ENCODE assay signal across 28 cellular contexts in the genomic region with DNA sequence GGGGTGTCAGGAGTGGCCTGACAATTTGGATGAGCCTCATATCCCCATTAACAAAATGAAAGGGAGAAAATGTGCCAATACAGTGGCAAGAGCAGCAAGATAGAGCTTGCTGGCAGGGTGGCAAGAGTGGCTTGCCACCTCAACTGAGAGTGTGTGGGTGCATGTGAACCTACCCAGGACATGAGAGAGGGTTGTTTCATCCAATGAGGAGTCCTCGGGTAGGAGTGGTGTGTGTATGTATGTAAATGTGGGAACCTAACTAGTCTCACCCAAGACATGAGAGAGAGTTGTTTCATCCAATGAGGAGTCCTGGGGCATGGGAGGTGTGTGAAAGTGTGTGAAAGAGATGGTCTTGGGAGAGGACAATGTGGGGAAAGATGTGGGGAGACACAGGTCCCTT.
A peak's percentile ranks its signal among the peaks of the same experiment; 100 is the strongest.
DNase-seq lines count a peak whose midpoint lies in the region; ATAC-seq and TF ChIP-seq lines count a peak whose summit lies in the region.
"Had no signal": no experiment of that assay in that cellular context is flagged by ENCODE, and none has a peak within 500 bp of the region (broad histone marks: within the 10 kb centered on the region; RNA-seq: fewer than 3 reads in every experiment).

No MANE protein-coding gene starts in this region.

- no peaks in the 10 kb centered on the region for H3K9me3 ChIP-seq in heart right ventricle
- H3K9me3 ChIP-seq: BE2C, HAP-1, psoas muscle had no signal

- CTCF ChIA-PET in activated CD4-positive, alpha-beta memory T cell treated with anti-CD3 and anti-CD28 coated beads, Interleukin-2, amount 10 ng/mL, durations not matched to agents 7 days and 5 days (lab: Charles Lee), result no interaction called here

- no peak overlapping the region for H3K27ac ChIP-seq in heart right ventricle
- H3K27ac ChIP-seq: psoas muscle had no signal

- H3K4me1 Mint-ChIP-seq in natural killer cell treated with Interleukin-12 subunit alpha and Interleukin-12 subunit beta and Interleukin-15 and Interleukin-18, amount 100 ng/mL, for 72 hours (ENCODE audit: low read depth in 2 of 2), result peaks cover 0 to 20% of the 10 kb centered on the region in 2 donors
- H3K4me1 Mint-ChIP-seq in natural killer cell, result peaks cover 0 to 22% of the 10 kb centered on the region in 2 donors
- peaks cover 23% of the 10 kb centered on the region for H3K4me1 Mint-ChIP-seq in activated CD4-positive, alpha-beta memory T cell treated with anti-CD3 and anti-CD28 coated beads, Interleukin-2, amount 10 ng/mL, durations not matched to agents 7 days and 5 days
- peaks cover 22% of the 10 kb centered on the region for H3K4me1 Mint-ChIP-seq in central memory CD8-positive, alpha-beta T cell
- H3K4me1 Mint-ChIP-seq in mesothelial cell of epicardium, result no peaks in the 10 kb centered on the region
- H3K4me1 Mint-ChIP-seq: nephron had no signal

- H3K27me3 ChIP-seq in heart right ventricle, result no peaks in the 10 kb centered on the region
- H3K27me3 ChIP-seq: BE2C had no signal

- H3K4me3 Mint-ChIP-seq in natural killer cell treated with Interleukin-12 subunit alpha and Interleukin-12 subunit beta and Interleukin-15 and Interleukin-18, amount 100 ng/mL, for 72 hours, result peak overlapping the region; percentile 71
- H3K4me3 Mint-ChIP-seq in natural killer cell, result no peak overlapping the region
- peak overlapping the region; percentile 30 for H3K4me3 Mint-ChIP-seq in activated CD4-positive, alpha-beta memory T cell treated with anti-CD3 and anti-CD28 coated beads, Interleukin-2, amount 10 ng/mL, durations not matched to agents 7 days and 5 days
- H3K4me3 Mint-ChIP-seq in central memory CD8-positive, alpha-beta T cell, result peak overlapping the region; percentile 18
- no peak overlapping the region for H3K4me3 Mint-ChIP-seq in mesothelial cell of epicardium
- H3K4me3 Mint-ChIP-seq: activated CD8-positive, alpha-beta memory T cell treated with anti-CD3 and anti-CD28 coated beads, Interleukin-2, amount 10 ng/mL, durations not matched to agents 7 days and 5 days; nephron had no signal

- H3K36me3 Mint-ChIP-seq in natural killer cell treated with Interleukin-12 subunit alpha and Interleukin-12 subunit beta and Interleukin-15 and Interleukin-18, amount 100 ng/mL, for 72 hours, result no peaks in the 10 kb centered on the region
- H3K36me3 Mint-ChIP-seq in natural killer cell (no peaks in the 10 kb centered on the region), mesothelial cell of epicardium (no peaks in the 10 kb centered on the region)
- H3K36me3 Mint-ChIP-seq in activated CD4-positive, alpha-beta memory T cell treated with anti-CD3 and anti-CD28 coated beads, Interleukin-2, amount 10 ng/mL, durations not matched to agents 7 days and 5 days (ENCODE audit: low read depth), result no peaks in the 10 kb centered on the region
- H3K36me3 Mint-ChIP-seq in central memory CD8-positive, alpha-beta T cell (ENCODE audit: insufficient read depth), result peaks cover 2% of the 10 kb centered on the region
- H3K36me3 Mint-ChIP-seq: activated CD8-positive, alpha-beta memory T cell treated with anti-CD3 and anti-CD28 coated beads, Interleukin-2, amount 10 ng/mL, durations not matched to agents 7 days and 5 days had no signal

- no peak for DNase-seq in natural killer cell treated with Interleukin-12 subunit alpha and Interleukin-12 subunit beta and Interleukin-15 and Interleukin-18, amount 100 ng/mL, for 72 hours (ENCODE audit: low spot score)
- DNase-seq in natural killer cell (no peak), mesothelial cell of epicardium (ENCODE audit: low spot score in 2 of 2, unreplicated experiment in 2 of 2) (no peak), GOT3 (lab: John Stamatoyannopoulos, UW) (no peak), heart right ventricle (no peak), middle frontal gyrus (ENCODE audit: extremely low spot score, low spot score) (no peak)
- no peak for DNase-seq in activated CD4-positive, alpha-beta memory T cell treated with anti-CD3 and anti-CD28 coated beads, Interleukin-2, amount 10 ng/mL, durations not matched to agents 7 days and 5 days
- no peak for DNase-seq in central memory CD8-positive, alpha-beta T cell (ENCODE audit: low spot score in 2 of 2)
- DNase-seq: ACHN; activated CD4-positive, CD25-positive, alpha-beta regulatory T cell treated with anti-CD3 and anti-CD28 coated beads, Interleukin-2, amount 50 U/mL, for 72 hours; BE2C; cortex of kidney; DMS153; kidney; midbrain; NCI-H1417 treated with DMSO at 0.1 percent for 48 hours; NCI-H2081; NCI-H526 treated with DMSO at 0.1 percent for 48 hours; psoas muscle; stimulated activated CD8-positive, alpha-beta memory T cell treated with anti-CD3 and anti-CD28 coated beads, Interleukin-4, amount 100 ng/mL, for 48 hours had no signal

- intact Hi-C loops in natural killer cell (cut with micrococcal nuclease), result no loop called here
- intact Hi-C loops in heart right ventricle (cut with DNase I), result no loop called here

- H3K27me3 Mint-ChIP-seq in natural killer cell treated with Interleukin-12 subunit alpha and Interleukin-12 subunit beta and Interleukin-15 and Interleukin-18, amount 100 ng/mL, for 72 hours, result no peaks in the 10 kb centered on the region
- H3K27me3 Mint-ChIP-seq in natural killer cell (ENCODE audit: low read depth in 2 of 2) (no peaks in the 10 kb centered on the region), mesothelial cell of epicardium (ENCODE audit: low read depth) (no peaks in the 10 kb centered on the region)
- H3K27me3 Mint-ChIP-seq in activated CD4-positive, alpha-beta memory T cell treated with anti-CD3 and anti-CD28 coated beads, Interleukin-2, amount 10 ng/mL, durations not matched to agents 7 days and 5 days, result no peaks in the 10 kb centered on the region
- H3K27me3 Mint-ChIP-seq in central memory CD8-positive, alpha-beta T cell, result no peaks in the 10 kb centered on the region
- H3K27me3 Mint-ChIP-seq: activated CD8-positive, alpha-beta memory T cell treated with anti-CD3 and anti-CD28 coated beads, Interleukin-2, amount 10 ng/mL, durations not matched to agents 7 days and 5 days had no signal

- TF ChIP-seq CTCF in natural killer cell (IDR thresholded peaks at IDR 0.05) (no peak), mesothelial cell of epicardium (IDR thresholded peaks at IDR 0.05; ENCODE audit: unreplicated experiment) (no peak), heart right ventricle (IDR thresholded peaks at IDR 0.05) (no peak)

- no peak overlapping the region for H3K27ac Mint-ChIP-seq in natural killer cell treated with Interleukin-12 subunit alpha and Interleukin-12 subunit beta and Interleukin-15 and Interleukin-18, amount 100 ng/mL, for 72 hours
- peak overlapping the region in 1 of 2 donors; percentile 74 for H3K27ac Mint-ChIP-seq in natural killer cell
- no peak overlapping the region for H3K27ac Mint-ChIP-seq in activated CD4-positive, alpha-beta memory T cell treated with anti-CD3 and anti-CD28 coated beads, Interleukin-2, amount 10 ng/mL, durations not matched to agents 7 days and 5 days
- peak overlapping the region; percentile 51 for H3K27ac Mint-ChIP-seq in central memory CD8-positive, alpha-beta T cell (ENCODE audit: low read depth)
- no peak overlapping the region for H3K27ac Mint-ChIP-seq in mesothelial cell of epicardium
- H3K27ac Mint-ChIP-seq: activated T-cell treated with anti-CD3 and anti-CD28 coated beads, Interleukin-2, amount 50 U/mL, for 72 hours; nephron had no signal

- H3K9me3 Mint-ChIP-seq in natural killer cell treated with Interleukin-12 subunit alpha and Interleukin-12 subunit beta and Interleukin-15 and Interleukin-18, amount 100 ng/mL, for 72 hours, result no peaks in the 10 kb centered on the region
- H3K9me3 Mint-ChIP-seq in natural killer cell (no peaks in the 10 kb centered on the region), mesothelial cell of epicardium (no peaks in the 10 kb centered on the region)
- H3K9me3 Mint-ChIP-seq in activated CD4-positive, alpha-beta memory T cell treated with anti-CD3 and anti-CD28 coated beads, Interleukin-2, amount 10 ng/mL, durations not matched to agents 7 days and 5 days, result no peaks in the 10 kb centered on the region
- H3K9me3 Mint-ChIP-seq in central memory CD8-positive, alpha-beta T cell, result no peaks in the 10 kb centered on the region
- H3K9me3 Mint-ChIP-seq: activated T-cell treated with anti-CD3 and anti-CD28 coated beads, Interleukin-2, amount 50 U/mL, for 72 hours; nephron had no signal

- H3K4me3 ChIP-seq in heart right ventricle, result no peak overlapping the region
- H3K4me3 ChIP-seq: HAP-1, psoas muscle had no signal

- POLR2A ChIA-PET in activated CD4-positive, alpha-beta memory T cell treated with anti-CD3 and anti-CD28 coated beads, Interleukin-2, amount 10 ng/mL, durations not matched to agents 7 days and 5 days (lab: Charles Lee), result no interaction called here

- no peaks in the 10 kb centered on the region for H3K36me3 ChIP-seq in heart right ventricle
- H3K36me3 ChIP-seq: BE2C, HAP-1 had no signal

- H3K4me1 ChIP-seq in heart right ventricle, result no peaks in the 10 kb centered on the region
- H3K4me1 ChIP-seq: BE2C, HAP-1, psoas muscle had no signal

- no peak for ATAC-seq in natural killer cell treated with Interleukin-12 subunit alpha and Interleukin-12 subunit beta and Interleukin-15 and Interleukin-18, amount 100 ng/mL, for 72 hours
- ATAC-seq in natural killer cell, result no peak
- no peak for ATAC-seq in central memory CD8-positive, alpha-beta T cell (replicated peaks; ENCODE audit: extremely low read depth, poor library complexity, severe bottlenecking)
- ATAC-seq in heart right ventricle, result no peak
- ATAC-seq: esophagus mucosa, psoas muscle, Right ventricle myocardium inferior, sciatic nerve, SK-N-SH treated with all-trans-retinoic acid at 6 μM for 48 hours had no signal

- WGBS in heart right ventricle, 2 donors, result 71 to 89% methylated on average over 1 of the region's 1 CpG

Comparison
In these comparisons a context has a peak if more than half of its experiments do, and no peak if none do; other contexts are left out.
1. H3K4me3 Mint-ChIP-seq: peak in natural killer cell treated with Interleukin-12 subunit alpha and Interleukin-12 subunit beta and Interleukin-15 and Interleukin-18, amount 100 ng/mL, for 72 hours (single experiment), activated CD4-positive, alpha-beta memory T cell treated with anti-CD3 and anti-CD28 coated beads, Interleukin-2, amount 10 ng/mL, durations not matched to agents 7 days and 5 days (single experiment) and central memory CD8-positive, alpha-beta T cell (single experiment); none in natural killer cell (single experiment) and mesothelial cell of epicardium (single experiment).